In the genomic region with DNA sequence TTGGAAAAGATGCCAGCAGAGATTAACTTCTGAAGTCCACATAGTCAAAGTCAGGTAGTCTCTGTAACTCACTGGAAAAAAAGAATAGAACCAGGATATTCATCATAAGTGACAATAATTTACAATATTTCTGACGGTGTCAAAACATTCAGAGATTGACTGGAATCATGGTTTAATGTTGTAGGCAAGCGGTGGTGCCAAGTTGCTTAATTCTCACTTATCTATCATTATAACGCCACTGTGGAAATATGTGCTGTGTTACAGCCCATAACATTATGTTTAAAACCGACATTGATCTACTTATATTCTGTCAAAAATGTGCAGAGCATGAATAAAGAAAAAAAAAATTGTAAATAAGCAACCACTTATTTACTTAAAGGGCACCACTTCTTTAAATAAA, we compare ENCODE assay signal across 17 cellular contexts.
"Had no signal": no experiment of that assay in that cellular context is flagged by ENCODE, and none has a peak within 500 bp of the region (broad histone marks: within the 10 kb centered on the region; RNA-seq: fewer than 3 reads in every experiment).

No MANE protein-coding gene starts in this region.

- H3K27me3 ChIP-seq: stomach, suprapubic skin, testis, thyroid gland, tibial artery, tibial nerve, transverse colon, upper lobe of left lung, upper lobe of right lung, uterus, vagina had no signal

- H3K9me3 ChIP-seq: stomach, suprapubic skin, testis, thoracic aorta, thyroid gland, tibial artery, tibial nerve, transverse colon, upper lobe of left lung, upper lobe of right lung, uterus, vagina had no signal

- ATAC-seq: stimulated activated effector memory CD8-positive, alpha-beta T cell treated with anti-CD3 and anti-CD28 coated beads, Interleukin-12 subunit alpha, Interleukin-12 subunit beta, amount 100 ng/mL, for 72 hours; stimulated activated memory B cell treated with anti-CD40 and anti-IgM and Interleukin-4, amounts not matched to agents 10 μg/mL and 1 μg/mL and 100 μg/mL, for 72 hours; stimulated activated naive B cell treated with anti-CD40 and anti-IgM and Interleukin-4, amounts not matched to agents 10 μg/mL and 1 μg/mL and 100 μg/mL, for 72 hours; stimulated activated naive CD8-positive, alpha-beta T cell treated with anti-CD3 and anti-CD28 coated beads, Interleukin-15, amount 100 ng/mL, for 72 hours; stimulated activated naive CD8-positive, alpha-beta T cell treated with anti-CD3 and anti-CD28 coated beads, Interleukin-15, Interleukin-2, amounts not matched to agents 100 U/mL and 50 U/mL, for 24 hours; upper lobe of right lung had no signal

- H3K4me3 ChIP-seq: stomach, suprapubic skin, testis, thoracic aorta, thyroid gland, tibial artery, tibial nerve, transverse colon, upper lobe of left lung, upper lobe of right lung, uterus, vagina had no signal

- H3K27ac ChIP-seq: stomach, suprapubic skin, testis, thoracic aorta, thyroid gland, tibial artery, tibial nerve, transverse colon, upper lobe of left lung, upper lobe of right lung, uterus, vagina had no signal

- H3K36me3 ChIP-seq: stomach, suprapubic skin, thoracic aorta, thyroid gland, tibial artery, tibial nerve, transverse colon, upper lobe of left lung, upper lobe of right lung, uterus, vagina had no signal
